ENCODE assay signal across 14 cellular contexts in genomic region chr18:9835112-9835755, GRCh38. TPM values are rescaled to one million over a fixed set of nuclear protein-coding genes. Genes with fewer than 3 reads are reported as not detected.
A peak's percentile ranks its signal among the peaks of the same experiment; 100 is the strongest.
DNase-seq lines count a peak whose midpoint lies in the region; FAIRE-seq and TF ChIP-seq lines count a peak whose summit lies in the region.
"Had no signal": no experiment of that assay in that cellular context is flagged by ENCODE, and none has a peak within 500 bp of the region (broad histone marks: within the 10 kb centered on the region; RNA-seq: fewer than 3 reads in every experiment).

No MANE protein-coding gene starts in this region.

- H3K9me3 ChIP-seq in SJCRH30 (replicated peaks): no peaks in the 10 kb centered on the region
- H3K9me3 ChIP-seq in stomach smooth muscle (ENCODE audit: control insufficient read depth in 2 of 2, low read length in 2 of 2): no peaks in the 10 kb centered on the region
- no peaks in the 10 kb centered on the region for H3K9me3 ChIP-seq in OCI-LY7 (ENCODE audit: low read length)
- H3K9me3 ChIP-seq: ascending aorta had no signal

- H3K9ac ChIP-seq in stomach smooth muscle (ENCODE audit: low read length in 2 of 2): peak overlapping the region; percentile 29 to 32

- peak; percentile 5 for DNase-seq in NCI-H2029 (lab: John Stamatoyannopoulos, UW)
- peak; percentile 36 to 65 for DNase-seq in SJCRH30
- peak; percentile 62 for DNase-seq in iPS-NIHi7 (ENCODE audit: extremely low spot score)
- no peak for DNase-seq in GM13976 (ENCODE audit: low spot score)
- DNase-seq in GM12891 (ENCODE audit: insufficient read length, low spot score): no peak
- DNase-seq in OCI-LY7 (ENCODE audit: low spot score): no peak
- no peak for DNase-seq in medulla oblongata (ENCODE audit: extremely low spot score)
- DNase-seq: DND-41, T-helper 1 cell had no signal

- no peak for FAIRE-seq in GM12891 (lab: Jason Lieb, UNC)

- CTCF ChIA-PET in OCI-LY7 (lab: Charles Lee; ENCODE audit: unreplicated experiment): no interaction called here

- peaks cover 11% of the 10 kb centered on the region; the same call in 1 of the 2 replicates for H3K4me1 ChIP-seq in SJCRH30
- H3K4me1 ChIP-seq in stomach smooth muscle (ENCODE audit: control insufficient read depth, insufficient read depth, low read length): peaks cover 59% of the 10 kb centered on the region
- no peaks in the 10 kb centered on the region for H3K4me1 ChIP-seq in OCI-LY7 (ENCODE audit: insufficient read depth, low read length, poor library complexity, severe bottlenecking)

- no TSS peak for BruUV-seq in OCI-LY7 (replicated peaks; lab: Mats Ljungman, UMichigan)

- no peak for TF ChIP-seq POLR2A in GM12891 (IDR thresholded peaks at IDR 0.05; ENCODE audit: low read depth, low read length)

- in situ Hi-C loops in GM13976 (cut with MboI; ENCODE audit: low sequenced_read_pairs, unreplicated experiment): no loop called here

- H3K4me3 ChIP-seq in SJCRH30: peak overlapping the region; percentile 7
- H3K4me3 ChIP-seq in stomach smooth muscle (ENCODE audit: low read length in 2 of 2): no peak overlapping the region
- H3K4me3 ChIP-seq in OCI-LY7 (ENCODE audit: low read depth, low read length, poor library complexity, severe bottlenecking): no peak overlapping the region
- H3K4me3 ChIP-seq: ascending aorta had no signal

- no peaks in the 10 kb centered on the region for H3K36me3 ChIP-seq in SJCRH30
- peaks cover 0 to 4% of the 10 kb centered on the region in 2 donors for H3K36me3 ChIP-seq in stomach smooth muscle (ENCODE audit: control insufficient read depth in 2 of 2, insufficient read depth in 2 of 2, low read length in 2 of 2)
- no peaks in the 10 kb centered on the region for H3K36me3 ChIP-seq in OCI-LY7 (ENCODE audit: insufficient read depth, low read length)
- H3K36me3 ChIP-seq: ascending aorta had no signal

- H3K4me2 ChIP-seq in OCI-LY7 (ENCODE audit: low read length): no peak overlapping the region

- H3K79me2 ChIP-seq in OCI-LY7 (ENCODE audit: insufficient read depth, low read depth, low read length): no peaks in the 10 kb centered on the region

- H2AFZ ChIP-seq in OCI-LY7 (ENCODE audit: low read length): no peak overlapping the region

- no peak for TF ChIP-seq CTCF in GM13976 (IDR thresholded peaks at IDR 0.05; ENCODE audit: borderline replicate concordance, control extremely low read depth, extremely low read depth, insufficient read depth, missing control alignments)
- TF ChIP-seq CTCF in OCI-LY7 (conservative IDR thresholded peaks at IDR 0.05; ENCODE audit: low read length): no peak

- intact Hi-C loops in OCI-LY7 (cut with micrococcal nuclease; ENCODE audit: unreplicated experiment): no loop called here

- H3K27me3 ChIP-seq in SJCRH30 (no peaks in the 10 kb centered on the region), stomach smooth muscle (ENCODE audit: control insufficient read depth in 1 of 2, insufficient read depth in 2 of 2, low read length in 2 of 2) (no peaks in the 10 kb centered on the region)
- H3K27me3 ChIP-seq: ascending aorta had no signal

- no peaks in the 10 kb centered on the region for H3K9me2 ChIP-seq in OCI-LY7 (ENCODE audit: insufficient read depth, low read length)

- H4K20me1 ChIP-seq in OCI-LY7 (ENCODE audit: insufficient read depth, low read length): no peaks in the 10 kb centered on the region

- POLR2A ChIA-PET in OCI-LY7 (lab: Charles Lee): interaction anchor here (0.7 kb wide), 1 partner anchor 1431 kb away, joined by 3 read pairs; no protein-coding TSS in a partner anchor

- H3K27ac ChIP-seq in SJCRH30 (peak overlapping the region; percentile 9; the same call in 1 of the 2 replicates), stomach smooth muscle (ENCODE audit: low read length) (peak overlapping the region; percentile 80), OCI-LY7 (ENCODE audit: low read depth, low read length, poor library complexity, severe bottlenecking) (no peak overlapping the region)
- H3K27ac ChIP-seq: ascending aorta had no signal

TF ChIP-seq in GM12891, 5 proteins besides CTCF, POLR2A, EP300 and RAD21:
- TF ChIP-seq POU2F2 (IDR thresholded peaks at IDR 0.05; ENCODE audit: low read depth, low read length) (no peak), POLR2AphosphoS5 (IDR thresholded peaks at IDR 0.05; ENCODE audit: low read depth, low read length) (no peak), SPI1 (IDR thresholded peaks at IDR 0.05; ENCODE audit: low read depth, low read length) (no peak), PAX5 (IDR thresholded peaks at IDR 0.05; ENCODE audit: insufficient read depth, low read length, severe bottlenecking) (no peak), TAF1 (IDR thresholded peaks at IDR 0.05; ENCODE audit: low read depth, low read length) (no peak)

RNA-seq across cellular contexts. Expression of gene TXNDC2, which starts 50.5 kb away (rescaled TPM):
- 0.06 and 0.08 TPM in 2 replicates for total RNA-seq in SJCRH30 (2014; rRNA removed; shearing (Covaris generic))
- polyA plus RNA-seq in GM12891 (2012; ENCODE audit: low read depth, missing spikeins): not detected
- not detected in 2 replicates for total RNA-seq in OCI-LY7 (2014; rRNA removed; shearing (Covaris generic))
- total RNA-seq in OCI-LY7 (2022): not detected in 2 replicates
- total RNA-seq: ascending aorta, epithelial cell of proximal tubule had no signal
- polyA plus RNA-seq: IgD-negative memory B cell, liver had no signal

Comparison
In these comparisons a context has a peak if more than half of its experiments do, and no peak if none do; other contexts are left out.
1. DNase-seq: peak in NCI-H2029 (single experiment), SJCRH30 (2 of 2) and iPS-NIHi7 (single experiment); none in GM13976 (single experiment), GM12891 (single experiment), OCI-LY7 (single experiment) and medulla oblongata (single experiment).